Comparison of ENCODE assay signal across 9 cellular contexts in the genomic region with DNA sequence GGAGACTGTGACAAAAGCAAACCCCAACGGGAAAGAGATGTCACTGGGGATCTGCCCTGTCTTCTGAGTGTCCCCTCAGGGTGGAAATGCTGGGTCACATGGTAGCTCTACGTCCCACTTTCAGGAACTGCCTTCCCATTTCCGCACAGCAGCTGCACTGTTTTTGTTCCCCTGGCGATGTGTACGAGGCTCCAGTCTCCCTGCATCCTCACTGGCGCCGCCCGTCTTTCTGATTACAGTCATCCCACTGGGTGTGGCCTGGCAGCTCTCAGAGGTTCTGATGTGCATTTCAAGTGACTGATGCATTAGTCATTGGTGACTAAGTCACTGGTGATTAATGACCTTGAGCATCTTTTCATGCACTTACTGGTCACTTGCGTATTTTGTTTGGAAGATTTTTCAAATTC. TPM values are rescaled to one million over a fixed set of nuclear protein-coding genes. Genes with fewer than 3 reads are reported as not detected.
DNase-seq lines count a peak whose midpoint lies in the region; ATAC-seq, FAIRE-seq and TF ChIP-seq lines count a peak whose summit lies in the region.
"Had no signal": no experiment of that assay in that cellular context is flagged by ENCODE, and none has a peak within 500 bp of the region (broad histone marks: within the 10 kb centered on the region; RNA-seq: fewer than 3 reads in every experiment).

No MANE protein-coding gene starts in this region.

- CTCF ChIA-PET in A549 (lab: Yijun Ruan, JAX) = interaction anchor here (1.2 to 1.3 kb wide), 2 partner anchors 8 to 11 kb away, joined by 4 read pairs; no protein-coding TSS in a partner anchor
- CTCF ChIA-PET in activated CD8-positive, alpha-beta memory T cell treated with anti-CD3 and anti-CD28 coated beads, Interleukin-2, amount 10 ng/mL, durations not matched to agents 7 days and 5 days (lab: Charles Lee) = interaction anchor here (0.6 to 4.0 kb wide), 3 partner anchors 16 to 279 kb away, joined by 3 to 18 read pairs (median 4); partner anchors contain the start of genes CUL4A and PCID2

- H3K4me2 ChIP-seq in A549 = peak overlapping the region; percentile 73

- H3K9me3 Mint-ChIP-seq in activated CD8-positive, alpha-beta memory T cell treated with anti-CD3 and anti-CD28 coated beads, Interleukin-2, amount 10 ng/mL, durations not matched to agents 7 days and 5 days (ENCODE audit: low read depth) = peaks cover 2% of the 10 kb centered on the region
- H3K9me3 Mint-ChIP-seq in naive thymus-derived CD8-positive, alpha-beta T cell = no peaks in the 10 kb centered on the region

- 0% methylated on average over 9 of the region's 9 CpGs for WGBS in A549 (ENCODE audit: missing lambda C conversion rate)

- POLR2A ChIA-PET in A549 (lab: Yijun Ruan, JAX) = interaction anchor here (1.8 kb wide), 1 partner anchor 22 kb away, joined by 18 read pairs; the partner anchor contains the start of genes CUL4A and PCID2
- POLR2A ChIA-PET in naive thymus-derived CD8-positive, alpha-beta T cell (lab: Charles Lee) = no interaction called here

- H3K27ac ChIP-seq in A549 = peak overlapping the region; percentile 57 to 78
- H3K27ac ChIP-seq: body of pancreas had no signal

- no peaks in the 10 kb centered on the region for H3K27me3 Mint-ChIP-seq in activated CD8-positive, alpha-beta memory T cell treated with anti-CD3 and anti-CD28 coated beads, Interleukin-2, amount 10 ng/mL, durations not matched to agents 7 days and 5 days
- no peaks in the 10 kb centered on the region for H3K27me3 Mint-ChIP-seq in naive thymus-derived CD8-positive, alpha-beta T cell

- TF ChIP-seq CTCF in A549 (IDR thresholded peaks at IDR 0.05) (no peak), fibroblast of the aortic adventitia (IDR thresholded peaks at IDR 0.05; ENCODE audit: insufficient read depth, low read length) (peak; percentile 18)

- peak; percentile 100 for ATAC-seq in A549
- peak; percentile 28 for ATAC-seq in activated CD8-positive, alpha-beta memory T cell treated with anti-CD3 and anti-CD28 coated beads, Interleukin-2, amount 10 ng/mL, durations not matched to agents 7 days and 5 days
- no peak for ATAC-seq in naive thymus-derived CD8-positive, alpha-beta T cell
- ATAC-seq in GM18868 (IDR thresholded peaks at IDR 0.05; ENCODE audit: unreplicated experiment) = no peak
- ATAC-seq: body of pancreas had no signal

- TF ChIP-seq EP300 in A549 (IDR thresholded peaks at IDR 0.05) = no peak; a peak in 1 of 5 replicates

- H3K4me1 Mint-ChIP-seq in activated CD8-positive, alpha-beta memory T cell treated with anti-CD3 and anti-CD28 coated beads, Interleukin-2, amount 10 ng/mL, durations not matched to agents 7 days and 5 days = peaks cover 56% of the 10 kb centered on the region
- H3K4me1 Mint-ChIP-seq in naive thymus-derived CD8-positive, alpha-beta T cell = peaks cover 13 to 45% (median 17%) of the 10 kb centered on the region in 4 donors

- peaks cover 35% of the 10 kb centered on the region for H3K4me1 ChIP-seq in A549
- H3K4me1 ChIP-seq: body of pancreas had no signal

- DNase-seq in A549 (ENCODE audit: low read depth in 1 of 2, low spot score in 1 of 2) (peak; percentile 94 to 95), HT1080 (ENCODE audit: low read depth) (peak; percentile 100), fibroblast of the aortic adventitia (ENCODE audit: low read depth) (peak; percentile 100), pons (ENCODE audit: low spot score) (peak; percentile 81), NCI-H2081 (lab: John Stamatoyannopoulos, UW) (no peak)
- DNase-seq in activated CD8-positive, alpha-beta memory T cell treated with anti-CD3 and anti-CD28 coated beads, Interleukin-2, amount 10 ng/mL, durations not matched to agents 7 days and 5 days = peak; percentile 55
- no peak for DNase-seq in naive thymus-derived CD8-positive, alpha-beta T cell

- peak overlapping the region; percentile 56 for H3K27ac Mint-ChIP-seq in activated CD8-positive, alpha-beta memory T cell treated with anti-CD3 and anti-CD28 coated beads, Interleukin-2, amount 10 ng/mL, durations not matched to agents 7 days and 5 days
- H3K27ac Mint-ChIP-seq in naive thymus-derived CD8-positive, alpha-beta T cell = peak overlapping the region in 5 of 10 donors; percentile 33 to 89 (median 79)

- H3K4me3 ChIP-seq in A549 = peak overlapping the region; percentile 31; the same call in 1 of the 3 replicates
- H3K4me3 ChIP-seq in fibroblast of the aortic adventitia (ENCODE audit: low read depth, low read length) = peak overlapping the region; percentile 36
- H3K4me3 ChIP-seq: body of pancreas had no signal

- TF ChIP-seq POLR2A in A549 (IDR thresholded peaks at IDR 0.05; ENCODE audit: low read length) = no peak

- peak; percentile 83 for FAIRE-seq in A549 (lab: Jason Lieb, UNC)

- TF ChIP-seq RAD21 in A549 (conservative IDR thresholded peaks at IDR 0.05 in 1 of 2, IDR thresholded peaks at IDR 0.05 in 1 of 2) = no peak

- no peak overlapping the region for H3K4me3 Mint-ChIP-seq in activated CD8-positive, alpha-beta memory T cell treated with anti-CD3 and anti-CD28 coated beads, Interleukin-2, amount 10 ng/mL, durations not matched to agents 7 days and 5 days
- peak overlapping the region in 2 of 10 donors; percentile 18 to 25 for H3K4me3 Mint-ChIP-seq in naive thymus-derived CD8-positive, alpha-beta T cell

- no peaks in the 10 kb centered on the region for H3K9me3 ChIP-seq in A549
- H3K9me3 ChIP-seq: body of pancreas had no signal

- peaks cover 54% of the 10 kb centered on the region for H3K36me3 Mint-ChIP-seq in activated CD8-positive, alpha-beta memory T cell treated with anti-CD3 and anti-CD28 coated beads, Interleukin-2, amount 10 ng/mL, durations not matched to agents 7 days and 5 days
- H3K36me3 Mint-ChIP-seq in naive thymus-derived CD8-positive, alpha-beta T cell = peaks cover 0 to 75% (median 17%) of the 10 kb centered on the region in 3 donors

TF ChIP-seq in A549, 52 proteins besides CTCF, POLR2A, EP300 and RAD21 (continues in another document):
- no peak for TF ChIP-seq ZSCAN20 (CRISPR knock-in tag; IDR thresholded peaks at IDR 0.05)
- TF ChIP-seq, protein P1, sequence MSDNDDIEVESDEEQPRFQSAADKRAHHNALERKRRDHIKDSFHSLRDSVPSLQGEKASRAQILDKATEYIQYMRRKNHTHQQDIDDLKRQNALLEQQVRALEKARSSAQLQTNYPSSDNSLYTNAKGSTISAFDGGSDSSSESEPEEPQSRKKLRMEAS (IDR thresholded peaks at IDR 0.05) = peak; percentile 58
- no peak for TF ChIP-seq E2F6 (IDR thresholded peaks at IDR 0.05; ENCODE audit: borderline replicate concordance, low read depth)

RNA-seq across cellular contexts. Expression of gene PCID2, which starts 21.2 kb away (rescaled TPM):
- polyA plus RNA-seq in A549 (2011; rRNA removed) = 68.7 and 71.1 TPM in 2 replicates
- polyA plus RNA-seq in A549 (2012; cell fraction: cytosol; rRNA removed) = 37.4 and 38.5 TPM in 2 replicates
- polyA plus RNA-seq in A549 (2012; cell fraction: nucleus; rRNA removed) = 39.1 and 60.0 TPM in 2 replicates
- 37.7 to 39.9 TPM (median 39.1 TPM) in 3 replicates for polyA plus RNA-seq in A549 (2017; fragmentation: RNase III; extraction: RNeasy Plus Mini Kit Qiagen cat#74134 plus additional on column Dnase treatment)
- 44.5 and 45.2 TPM in 2 replicates for polyA minus RNA-seq in A549 (2011; rRNA and poly(A)+ RNA removed)
- 113 and 114 TPM in 2 replicates for total RNA-seq in HT1080 (2014; rRNA removed; shearing (Covaris generic))
- 94.3 and 110 TPM in 2 replicates for polyA plus RNA-seq in HT1080 (2015; cell fraction: cytosol; rRNA removed)
- 173 and 187 TPM in 2 replicates for polyA plus RNA-seq in HT1080 (2015; cell fraction: nucleus; rRNA removed)
- total RNA-seq in activated CD8-positive, alpha-beta memory T cell treated with anti-CD3 and anti-CD28 coated beads, Interleukin-2, amount 10 ng/mL, durations not matched to agents 7 days and 5 days = 10 to 100 TPM; 60.3 to 68.0 TPM
- total RNA-seq in fibroblast of the aortic adventitia (ENCODE audit: low replicate concordance) = 55.0 and 77.4 TPM in 2 replicates
- total RNA-seq in naive thymus-derived CD8-positive, alpha-beta T cell = 10 to 100 TPM; 73.8 to 73.9 TPM
- 10 to 100 TPM; 64.6 to 68.6 (median 66.9) TPM for polyA plus RNA-seq in naive thymus-derived CD8-positive, alpha-beta T cell

RNA-seq across cellular contexts. Expression of gene CUL4A, which starts 22.1 kb away (rescaled TPM):
- polyA plus RNA-seq in A549 (2011; rRNA removed) (53.2 and 55.4 TPM in 2 replicates), A549 (2017; fragmentation: RNase III; extraction: RNeasy Plus Mini Kit Qiagen cat#74134 plus additional on column Dnase treatment) (46.9 to 57.0 TPM (median 49.6 TPM) in 3 replicates)
- 32.5 and 37.9 TPM in 2 replicates for polyA plus RNA-seq in A549 (2012; cell fraction: cytosol; rRNA removed)
- polyA plus RNA-seq in A549 (2012; cell fraction: nucleus; rRNA removed) = 52.7 and 61.2 TPM in 2 replicates
- 38.9 and 39.1 TPM in 2 replicates for polyA minus RNA-seq in A549 (2011; rRNA and poly(A)+ RNA removed)
- 159 and 192 TPM in 2 replicates for total RNA-seq in HT1080 (2014; rRNA removed; shearing (Covaris generic))
- 106 and 113 TPM in 2 replicates for polyA plus RNA-seq in HT1080 (2015; cell fraction: cytosol; rRNA removed)
- polyA plus RNA-seq in HT1080 (2015; cell fraction: nucleus; rRNA removed) = 96.6 and 163 TPM in 2 replicates
- total RNA-seq in activated CD8-positive, alpha-beta memory T cell treated with anti-CD3 and anti-CD28 coated beads, Interleukin-2, amount 10 ng/mL, durations not matched to agents 7 days and 5 days = 10 to 100 TPM; 73.8 to 76.0 TPM
- total RNA-seq in fibroblast of the aortic adventitia (ENCODE audit: low replicate concordance) = 58.1 and 114 TPM in 2 replicates
- total RNA-seq in naive thymus-derived CD8-positive, alpha-beta T cell = 10 to 100 TPM; 83.2 to 90.8 TPM
- 10 to 100 TPM; 36.1 to 49.2 (median 36.7) TPM for polyA plus RNA-seq in naive thymus-derived CD8-positive, alpha-beta T cell

RNA-seq across cellular contexts. Expression of gene PROZ, which starts 28.8 kb away (rescaled TPM):
- polyA plus RNA-seq in A549 (2011; rRNA removed) (not detected in 2 replicates), A549 (2017; fragmentation: RNase III; extraction: RNeasy Plus Mini Kit Qiagen cat#74134 plus additional on column Dnase treatment) (not detected in 3 replicates)
- not detected in 2 replicates for polyA plus RNA-seq in A549 (2012; cell fraction: cytosol; rRNA removed)
- polyA plus RNA-seq in A549 (2012; cell fraction: nucleus; rRNA removed) = not detected in 2 replicates
- not detected in 2 replicates for polyA minus RNA-seq in A549 (2011; rRNA and poly(A)+ RNA removed)
- total RNA-seq in HT1080 (2014; rRNA removed; shearing (Covaris generic)) = not detected in 2 replicates
- not detected in 2 replicates for polyA plus RNA-seq in HT1080 (2015; cell fraction: cytosol; rRNA removed)
- not detected in 2 replicates for polyA plus RNA-seq in HT1080 (2015; cell fraction: nucleus; rRNA removed)
- not detected for total RNA-seq in activated CD8-positive, alpha-beta memory T cell treated with anti-CD3 and anti-CD28 coated beads, Interleukin-2, amount 10 ng/mL, durations not matched to agents 7 days and 5 days
- total RNA-seq in fibroblast of the aortic adventitia (ENCODE audit: low replicate concordance) = not detected in 2 replicates
- total RNA-seq in naive thymus-derived CD8-positive, alpha-beta T cell = not detected
- not detected for polyA plus RNA-seq in naive thymus-derived CD8-positive, alpha-beta T cell
- total RNA-seq: body of pancreas had no signal

Comparison
In these comparisons a context has a peak if more than half of its experiments do, and no peak if none do; other contexts are left out.
1. ATAC-seq: peak in A549 (2 of 2) and activated CD8-positive, alpha-beta memory T cell treated with anti-CD3 and anti-CD28 coated beads, Interleukin-2, amount 10 ng/mL, durations not matched to agents 7 days and 5 days (single experiment); none in naive thymus-derived CD8-positive, alpha-beta T cell (0 of 2) and GM18868 (single experiment).
2. DNase-seq: peak in A549 (2 of 2), HT1080 (single experiment), activated CD8-positive, alpha-beta memory T cell treated with anti-CD3 and anti-CD28 coated beads, Interleukin-2, amount 10 ng/mL, durations not matched to agents 7 days and 5 days (single experiment), fibroblast of the aortic adventitia (single experiment) and pons (single experiment); none in naive thymus-derived CD8-positive, alpha-beta T cell (0 of 10) and NCI-H2081 (0 of 2).